In the genomic region with DNA sequence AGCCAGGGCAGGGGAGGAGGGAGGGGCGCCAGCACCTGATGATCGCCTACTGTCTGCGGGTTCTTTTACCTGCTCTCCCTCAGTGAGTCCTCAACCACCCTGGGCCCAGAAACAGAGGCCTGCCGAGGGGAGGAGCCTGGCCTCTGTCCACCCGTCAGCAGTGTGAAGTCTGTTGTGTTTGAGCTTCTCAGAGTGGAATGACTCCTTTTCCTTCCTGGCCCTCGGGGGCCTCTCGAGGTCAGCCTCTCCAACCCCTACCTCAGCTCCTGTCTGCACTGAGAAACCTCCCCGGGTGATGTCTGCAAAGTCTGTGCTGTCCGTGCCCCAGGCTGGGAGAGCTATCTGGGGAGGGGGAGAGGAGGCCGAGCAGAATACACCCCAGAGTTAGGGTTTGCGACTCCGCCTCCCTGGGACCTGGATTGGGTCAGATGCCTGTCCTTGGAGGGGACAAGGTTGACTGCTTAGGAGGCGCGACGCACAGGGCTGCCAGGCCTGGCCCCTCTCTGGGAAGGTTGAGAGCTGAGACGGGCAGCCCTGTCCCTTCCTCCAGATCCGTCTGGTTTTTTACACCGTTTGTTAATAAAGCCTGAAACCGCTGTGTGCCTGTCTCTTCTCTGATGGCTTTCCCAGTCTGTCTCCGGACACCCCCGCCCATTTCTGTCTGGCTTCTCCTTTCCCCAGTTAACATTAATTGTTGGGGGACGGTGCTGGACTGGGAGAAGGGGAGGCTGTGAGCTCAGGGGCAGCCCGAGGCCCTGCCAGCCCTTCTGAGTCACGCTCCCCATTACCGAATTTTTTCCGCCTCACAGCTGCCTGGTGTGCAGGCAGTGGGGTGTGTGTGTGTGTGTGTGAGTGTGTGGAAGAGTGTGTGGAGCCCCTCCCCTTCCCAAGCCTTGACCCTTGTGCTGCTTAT, we compare ENCODE assay signal across 1 cellular context.
TF ChIP-seq lines count a peak whose summit lies in the region.

No MANE protein-coding gene starts in this region.

TF ChIP-seq in endothelial cell of umbilical vein, 7 proteins besides CTCF, POLR2A, EP300 and RAD21:
- TF ChIP-seq FOS (IDR thresholded peaks at IDR 0.05; ENCODE audit: borderline replicate concordance, insufficient read depth, low read length): peak; percentile 60
- TF ChIP-seq JUN (IDR thresholded peaks at IDR 0.05; ENCODE audit: borderline replicate concordance, insufficient read depth, insufficient read length, low read depth): peak; percentile 53
- no peak for TF ChIP-seq GATA2 (IDR thresholded peaks at IDR 0.05; ENCODE audit: insufficient read depth, insufficient read length, low read depth, low read length)
- TF ChIP-seq POLR2AphosphoS5 (IDR thresholded peaks at IDR 0.05; ENCODE audit: insufficient read depth, low read depth, low read length): peak; percentile 52
- TF ChIP-seq, protein P1, sequence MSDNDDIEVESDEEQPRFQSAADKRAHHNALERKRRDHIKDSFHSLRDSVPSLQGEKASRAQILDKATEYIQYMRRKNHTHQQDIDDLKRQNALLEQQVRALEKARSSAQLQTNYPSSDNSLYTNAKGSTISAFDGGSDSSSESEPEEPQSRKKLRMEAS (IDR thresholded peaks at IDR 0.05; ENCODE audit: insufficient read depth, insufficient read length): no peak
- no peak for TF ChIP-seq MYC (IDR thresholded peaks at IDR 0.05; ENCODE audit: low read depth, low read length)
- no peak for TF ChIP-seq EZH2 (IDR thresholded peaks at IDR 0.05; ENCODE audit: borderline replicate concordance, low read depth, low read length, severe bottlenecking)
